Comparison of ENCODE assay signal across 8 cellular contexts in genomic region chr10:62244785-62245595, GRCh38. TPM values are rescaled to one million over a fixed set of nuclear protein-coding genes. Genes with fewer than 3 reads are reported as not detected.
DNase-seq lines count a peak whose midpoint lies in the region; ATAC-seq and TF ChIP-seq lines count a peak whose summit lies in the region.

No MANE protein-coding gene starts in this region.

- peak; percentile 52 to 68 (median 65) for DNase-seq in CD4-positive, alpha-beta memory T cell
- peak; percentile 69 for DNase-seq in NCI-H748 (lab: John Stamatoyannopoulos, UW; ENCODE audit: unreplicated experiment)
- peak; percentile 47 for DNase-seq in activated T-helper 1 cell treated with anti-CD3 and anti-CD28 coated beads, Interleukin-12 subunit alpha, Interleukin-12 subunit beta, Interleukin-2, Interleukin-4 antibody, amounts not matched to agents 30 ng/mL and 10 ng/mL and 1 ng/mL, durations not matched to agents 14 hours and 24 hours and 36 hours (ENCODE audit: low spot score)
- peak in 1 of 2 donors; percentile 70 for DNase-seq in foreskin keratinocyte
- DNase-seq in UCSD-AML1 (lab: John Stamatoyannopoulos, UW; ENCODE audit: unreplicated experiment): no peak

- peaks cover 22 to 34% (median 25%) of the 10 kb centered on the region in 4 donors for H3K4me1 Mint-ChIP-seq in CD4-positive, alpha-beta memory T cell
- H3K4me1 Mint-ChIP-seq in activated T-helper 1 cell treated with anti-CD3 and anti-CD28 coated beads, Interleukin-12 subunit alpha, Interleukin-12 subunit beta, Interleukin-2, Interleukin-4 antibody, amounts not matched to agents 30 ng/mL and 10 ng/mL and 1 ng/mL, durations not matched to agents 14 hours and 24 hours and 36 hours (ENCODE audit: low read depth): peaks cover 45% of the 10 kb centered on the region

- no peaks in the 10 kb centered on the region for H3K36me3 Mint-ChIP-seq in CD4-positive, alpha-beta memory T cell
- H3K36me3 Mint-ChIP-seq in activated T-helper 1 cell treated with anti-CD3 and anti-CD28 coated beads, Interleukin-12 subunit alpha, Interleukin-12 subunit beta, Interleukin-2, Interleukin-4 antibody, amounts not matched to agents 30 ng/mL and 10 ng/mL and 1 ng/mL, durations not matched to agents 14 hours and 24 hours and 36 hours (ENCODE audit: low read depth): peaks cover 6% of the 10 kb centered on the region

- intact Hi-C loops in CD4-positive, alpha-beta memory T cell (cut with micrococcal nuclease): loop anchor here (1.0 to 2.0 kb wide), 7 partner anchors 62 to 494 kb away; no protein-coding TSS in a partner anchor
- intact Hi-C loops in activated T-helper 1 cell treated with anti-CD3 and anti-CD28 coated beads, Interleukin-12 subunit alpha, Interleukin-12 subunit beta, Interleukin-2, Interleukin-4 antibody, amounts not matched to agents 30 ng/mL and 10 ng/mL and 1 ng/mL, durations not matched to agents 14 hours and 24 hours and 36 hours (cut with micrococcal nuclease): loop anchor here (1.0 kb wide), 10 partner anchors 46 to 494 kb away; partner anchors contain the start of gene ARID5B

- peaks cover 37% of the 10 kb centered on the region for H3K4me1 ChIP-seq in CD4-positive, alpha-beta memory T cell (ENCODE audit: insufficient read depth, low read length)
- peaks cover 15% of the 10 kb centered on the region for H3K4me1 ChIP-seq in foreskin keratinocyte
- H3K4me1 ChIP-seq in parathyroid adenoma: no peaks in the 10 kb centered on the region

- H3K36me3 ChIP-seq in CD4-positive, alpha-beta memory T cell (ENCODE audit: insufficient read depth, low read length): no peaks in the 10 kb centered on the region
- H3K36me3 ChIP-seq in parathyroid adenoma (ENCODE audit: control insufficient read depth, insufficient read depth, low read length): no peaks in the 10 kb centered on the region

- peak; percentile 61 for ATAC-seq in GM18867 (IDR thresholded peaks at IDR 0.05; ENCODE audit: unreplicated experiment)
- ATAC-seq in HG03108 (IDR thresholded peaks at IDR 0.05; ENCODE audit: unreplicated experiment): peak; percentile 52
- ATAC-seq in foreskin keratinocyte: peak; percentile 66

- H2AFZ ChIP-seq in parathyroid adenoma: peak overlapping the region; percentile 40

- peak overlapping the region in 6 of 8 donors; percentile 22 to 62 (median 42) for H3K4me3 Mint-ChIP-seq in CD4-positive, alpha-beta memory T cell
- H3K4me3 Mint-ChIP-seq in activated T-helper 1 cell treated with anti-CD3 and anti-CD28 coated beads, Interleukin-12 subunit alpha, Interleukin-12 subunit beta, Interleukin-2, Interleukin-4 antibody, amounts not matched to agents 30 ng/mL and 10 ng/mL and 1 ng/mL, durations not matched to agents 14 hours and 24 hours and 36 hours: peak overlapping the region; percentile 60

- POLR2A ChIA-PET in CD4-positive, alpha-beta memory T cell (lab: Charles Lee; ENCODE audit: partially characterized antibody): interaction anchor here (0.9 to 5.0 kb wide), 15 partner anchors 59 to 494 kb away, joined by 3 to 66 read pairs (median 5); partner anchors contain the start of gene ARID5B

- no peaks in the 10 kb centered on the region for H3K27me3 ChIP-seq in CD4-positive, alpha-beta memory T cell (ENCODE audit: insufficient read depth, low read length)
- H3K27me3 ChIP-seq in foreskin keratinocyte (no peaks in the 10 kb centered on the region), parathyroid adenoma (ENCODE audit: control insufficient read depth, insufficient read depth, low read length) (no peaks in the 10 kb centered on the region)

- peaks cover 0 to 1% of the 10 kb centered on the region in 2 donors for H3K27me3 Mint-ChIP-seq in CD4-positive, alpha-beta memory T cell
- H3K27me3 Mint-ChIP-seq in activated T-helper 1 cell treated with anti-CD3 and anti-CD28 coated beads, Interleukin-12 subunit alpha, Interleukin-12 subunit beta, Interleukin-2, Interleukin-4 antibody, amounts not matched to agents 30 ng/mL and 10 ng/mL and 1 ng/mL, durations not matched to agents 14 hours and 24 hours and 36 hours (ENCODE audit: insufficient read depth): no peaks in the 10 kb centered on the region

- H3K4me3 ChIP-seq in CD4-positive, alpha-beta memory T cell (ENCODE audit: low read length in 2 of 2): no peak overlapping the region
- H3K4me3 ChIP-seq in parathyroid adenoma (ENCODE audit: low read depth, low read length): no peak overlapping the region

- H3K27ac ChIP-seq in CD4-positive, alpha-beta memory T cell (ENCODE audit: low read depth, low read length): no peak overlapping the region
- H3K27ac ChIP-seq in foreskin keratinocyte (no peak overlapping the region), parathyroid adenoma (no peak overlapping the region)

- no peak overlapping the region for H3K9ac ChIP-seq in parathyroid adenoma

- no peaks in the 10 kb centered on the region for H3K9me3 Mint-ChIP-seq in CD4-positive, alpha-beta memory T cell
- no peaks in the 10 kb centered on the region for H3K9me3 Mint-ChIP-seq in activated T-helper 1 cell treated with anti-CD3 and anti-CD28 coated beads, Interleukin-12 subunit alpha, Interleukin-12 subunit beta, Interleukin-2, Interleukin-4 antibody, amounts not matched to agents 30 ng/mL and 10 ng/mL and 1 ng/mL, durations not matched to agents 14 hours and 24 hours and 36 hours

- H3K27ac Mint-ChIP-seq in CD4-positive, alpha-beta memory T cell: peak overlapping the region in 4 of 7 donors; percentile 11 to 70 (median 37)
- peak overlapping the region; percentile 45 for H3K27ac Mint-ChIP-seq in activated T-helper 1 cell treated with anti-CD3 and anti-CD28 coated beads, Interleukin-12 subunit alpha, Interleukin-12 subunit beta, Interleukin-2, Interleukin-4 antibody, amounts not matched to agents 30 ng/mL and 10 ng/mL and 1 ng/mL, durations not matched to agents 14 hours and 24 hours and 36 hours

- H3K9me3 ChIP-seq in CD4-positive, alpha-beta memory T cell (ENCODE audit: control insufficient read depth in 1 of 2, low read length in 2 of 2): no peaks in the 10 kb centered on the region
- H3K9me3 ChIP-seq in parathyroid adenoma (ENCODE audit: control insufficient read depth, low read length): no peaks in the 10 kb centered on the region

- TF ChIP-seq CTCF in foreskin keratinocyte (conservative IDR thresholded peaks at IDR 0.05) (peak; percentile 91), parathyroid adenoma (IDR thresholded peaks at IDR 0.05) (peak; percentile 74)

- CTCF ChIA-PET in CD4-positive, alpha-beta memory T cell (lab: Charles Lee; ENCODE audit: partially characterized antibody): interaction anchor here (0.7 to 8.2 kb wide), 56 partner anchors 8 to 913 kb away, joined by 3 to 300 read pairs (median 4); partner anchors contain the start of genes ARID5B and RTKN2

- no peaks in the 10 kb centered on the region for H3K79me2 ChIP-seq in parathyroid adenoma

- no peak overlapping the region for H3K4me2 ChIP-seq in parathyroid adenoma (ENCODE audit: low read length)

RNA-seq across cellular contexts. Expression of gene RTKN2, which starts 23.7 kb away (rescaled TPM):
- 10 to 100 TPM; 11.0 to 12.2 TPM for total RNA-seq in CD4-positive, alpha-beta memory T cell
- polyA plus RNA-seq in CD4-positive, alpha-beta memory T cell: 1 to 10 TPM; 3.2 to 5.4 TPM
- total RNA-seq in activated T-helper 1 cell treated with anti-CD3 and anti-CD28 coated beads, Interleukin-12 subunit alpha, Interleukin-12 subunit beta, Interleukin-2, Interleukin-4 antibody, amounts not matched to agents 30 ng/mL and 10 ng/mL and 1 ng/mL, durations not matched to agents 14 hours and 24 hours and 36 hours: 3.0 and 3.7 TPM in 2 replicates
- 1.8 and 2.6 TPM in 2 replicates for total RNA-seq in foreskin keratinocyte
- 1.1 and 1.3 TPM in 2 replicates for polyA plus RNA-seq in foreskin keratinocyte
